8 cellular contexts compared by ENCODE assay signal in genomic region chr20:48722002-48722731, GRCh38.
DNase-seq lines count a peak whose midpoint lies in the region; ATAC-seq and TF ChIP-seq lines count a peak whose summit lies in the region.

No MANE protein-coding gene starts in this region.

- no TSS peak for BruUV-seq in OCI-LY7 (replicated peaks; lab: Mats Ljungman, UMichigan)

- ATAC-seq in GM18505 (IDR thresholded peaks at IDR 0.05; ENCODE audit: unreplicated experiment) (no peak), T-cell (replicated peaks in 1 of 4) (no peak), HG03571 (IDR thresholded peaks at IDR 0.05; ENCODE audit: unreplicated experiment) (no peak), GM18909 (IDR thresholded peaks at IDR 0.05; ENCODE audit: poor library complexity, unreplicated experiment) (no peak)

- no peak for TF ChIP-seq CTCF in OCI-LY7 (conservative IDR thresholded peaks at IDR 0.05; ENCODE audit: low read length)

- H3K9me3 ChIP-seq in skeletal muscle satellite cell (replicated peaks; ENCODE audit: low read length) (no peaks in the 10 kb centered on the region), OCI-LY7 (ENCODE audit: low read length) (no peaks in the 10 kb centered on the region)

- no peaks in the 10 kb centered on the region for H4K20me1 ChIP-seq in OCI-LY7 (ENCODE audit: insufficient read depth, low read length)

- H3K27me3 ChIP-seq in skeletal muscle satellite cell (ENCODE audit: control insufficient read depth, insufficient read depth, low read length), result no peaks in the 10 kb centered on the region

- CTCF ChIA-PET in T-cell (lab: Charles Lee) (no interaction called here), OCI-LY7 (lab: Charles Lee; ENCODE audit: unreplicated experiment) (no interaction called here)

- peak overlapping the region in 2 of 3 donors; percentile 39 to 45 for H3K4me3 Mint-ChIP-seq in T-cell

- POLR2A ChIA-PET in T-cell (lab: Charles Lee), result no interaction called here
- POLR2A ChIA-PET in OCI-LY7 (lab: Charles Lee), result no interaction called here

- intact Hi-C loops in OCI-LY7 (cut with micrococcal nuclease; ENCODE audit: unreplicated experiment), result loop anchor here (10.0 kb wide), 1 partner anchor 183 kb away; no protein-coding TSS in a partner anchor

- peak in 1 of 34 experiments; percentile 39 for DNase-seq in T-cell
- peak; percentile 76 for DNase-seq in globus pallidus (ENCODE audit: low spot score)
- DNase-seq in OCI-LY7 (ENCODE audit: low spot score), result no peak
- no peak for DNase-seq in cerebellar cortex (ENCODE audit: low spot score)

- no peaks in the 10 kb centered on the region for H3K9me2 ChIP-seq in OCI-LY7 (ENCODE audit: insufficient read depth, low read length)

- no peaks in the 10 kb centered on the region for H3K79me2 ChIP-seq in OCI-LY7 (ENCODE audit: insufficient read depth, low read depth, low read length)

- no peaks in the 10 kb centered on the region for H3K27me3 Mint-ChIP-seq in T-cell

- peaks cover 54 to 91% (median 86%) of the 10 kb centered on the region in 3 donors for H3K4me1 Mint-ChIP-seq in T-cell

- H3K9me3 Mint-ChIP-seq in T-cell, result no peaks in the 10 kb centered on the region

- peaks cover 39% of the 10 kb centered on the region for H3K36me3 Mint-ChIP-seq in T-cell

- peaks cover 33% of the 10 kb centered on the region for H3K4me1 ChIP-seq in skeletal muscle satellite cell (ENCODE audit: control insufficient read depth, insufficient read depth, low read length)
- H3K4me1 ChIP-seq in OCI-LY7 (ENCODE audit: insufficient read depth, low read length, poor library complexity, severe bottlenecking), result peaks cover 57% of the 10 kb centered on the region

- no peak overlapping the region for H2AFZ ChIP-seq in OCI-LY7 (ENCODE audit: low read length)

- H3K4me3 ChIP-seq in skeletal muscle satellite cell (ENCODE audit: low read length) (no peak overlapping the region), OCI-LY7 (ENCODE audit: low read depth, low read length, poor library complexity, severe bottlenecking) (no peak overlapping the region)

- no peak overlapping the region for H3K27ac ChIP-seq in OCI-LY7 (ENCODE audit: low read depth, low read length, poor library complexity, severe bottlenecking)

- H3K9ac ChIP-seq in skeletal muscle satellite cell (ENCODE audit: low read depth, low read length), result no peak overlapping the region

- peak overlapping the region; percentile 80 to 87 for H3K27ac Mint-ChIP-seq in T-cell

- peak; percentile 32 for TF ChIP-seq POLR2A in GM18505 (IDR thresholded peaks at IDR 0.05; ENCODE audit: borderline replicate concordance, extremely low read depth, insufficient read depth, insufficient read length)

- H3K36me3 ChIP-seq in skeletal muscle satellite cell (ENCODE audit: insufficient read depth, low read length) (no peaks in the 10 kb centered on the region), OCI-LY7 (ENCODE audit: insufficient read depth, low read length) (peaks cover 14% of the 10 kb centered on the region)

- H3K4me2 ChIP-seq in skeletal muscle satellite cell (ENCODE audit: low read length) (peak overlapping the region; percentile 14), OCI-LY7 (ENCODE audit: low read length) (no peak overlapping the region)
